Comparison of ENCODE assay signal across 2 cellular contexts in the genomic region with DNA sequence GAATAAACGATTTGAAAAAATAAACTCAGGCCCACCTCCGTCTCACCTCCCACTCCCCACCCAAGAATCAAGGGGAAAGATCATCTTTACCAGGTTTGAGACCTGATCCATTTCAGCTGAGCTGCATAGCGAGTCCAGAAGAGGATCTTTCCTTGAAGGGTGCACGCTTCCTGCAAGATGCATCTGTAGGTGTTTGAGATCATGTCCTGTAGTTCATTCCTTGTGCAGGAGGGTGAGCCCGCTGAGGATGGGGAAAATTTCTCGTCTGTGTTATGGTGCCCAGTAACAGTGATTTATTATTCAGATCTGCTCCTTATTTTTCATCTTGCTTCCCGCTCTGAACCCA.
TF ChIP-seq lines count a peak whose summit lies in the region.

No MANE protein-coding gene starts in this region.

TF ChIP-seq in GM23338, 12 proteins besides CTCF, POLR2A, EP300 and RAD21 (continued from another document):
- TF ChIP-seq, protein P1, sequence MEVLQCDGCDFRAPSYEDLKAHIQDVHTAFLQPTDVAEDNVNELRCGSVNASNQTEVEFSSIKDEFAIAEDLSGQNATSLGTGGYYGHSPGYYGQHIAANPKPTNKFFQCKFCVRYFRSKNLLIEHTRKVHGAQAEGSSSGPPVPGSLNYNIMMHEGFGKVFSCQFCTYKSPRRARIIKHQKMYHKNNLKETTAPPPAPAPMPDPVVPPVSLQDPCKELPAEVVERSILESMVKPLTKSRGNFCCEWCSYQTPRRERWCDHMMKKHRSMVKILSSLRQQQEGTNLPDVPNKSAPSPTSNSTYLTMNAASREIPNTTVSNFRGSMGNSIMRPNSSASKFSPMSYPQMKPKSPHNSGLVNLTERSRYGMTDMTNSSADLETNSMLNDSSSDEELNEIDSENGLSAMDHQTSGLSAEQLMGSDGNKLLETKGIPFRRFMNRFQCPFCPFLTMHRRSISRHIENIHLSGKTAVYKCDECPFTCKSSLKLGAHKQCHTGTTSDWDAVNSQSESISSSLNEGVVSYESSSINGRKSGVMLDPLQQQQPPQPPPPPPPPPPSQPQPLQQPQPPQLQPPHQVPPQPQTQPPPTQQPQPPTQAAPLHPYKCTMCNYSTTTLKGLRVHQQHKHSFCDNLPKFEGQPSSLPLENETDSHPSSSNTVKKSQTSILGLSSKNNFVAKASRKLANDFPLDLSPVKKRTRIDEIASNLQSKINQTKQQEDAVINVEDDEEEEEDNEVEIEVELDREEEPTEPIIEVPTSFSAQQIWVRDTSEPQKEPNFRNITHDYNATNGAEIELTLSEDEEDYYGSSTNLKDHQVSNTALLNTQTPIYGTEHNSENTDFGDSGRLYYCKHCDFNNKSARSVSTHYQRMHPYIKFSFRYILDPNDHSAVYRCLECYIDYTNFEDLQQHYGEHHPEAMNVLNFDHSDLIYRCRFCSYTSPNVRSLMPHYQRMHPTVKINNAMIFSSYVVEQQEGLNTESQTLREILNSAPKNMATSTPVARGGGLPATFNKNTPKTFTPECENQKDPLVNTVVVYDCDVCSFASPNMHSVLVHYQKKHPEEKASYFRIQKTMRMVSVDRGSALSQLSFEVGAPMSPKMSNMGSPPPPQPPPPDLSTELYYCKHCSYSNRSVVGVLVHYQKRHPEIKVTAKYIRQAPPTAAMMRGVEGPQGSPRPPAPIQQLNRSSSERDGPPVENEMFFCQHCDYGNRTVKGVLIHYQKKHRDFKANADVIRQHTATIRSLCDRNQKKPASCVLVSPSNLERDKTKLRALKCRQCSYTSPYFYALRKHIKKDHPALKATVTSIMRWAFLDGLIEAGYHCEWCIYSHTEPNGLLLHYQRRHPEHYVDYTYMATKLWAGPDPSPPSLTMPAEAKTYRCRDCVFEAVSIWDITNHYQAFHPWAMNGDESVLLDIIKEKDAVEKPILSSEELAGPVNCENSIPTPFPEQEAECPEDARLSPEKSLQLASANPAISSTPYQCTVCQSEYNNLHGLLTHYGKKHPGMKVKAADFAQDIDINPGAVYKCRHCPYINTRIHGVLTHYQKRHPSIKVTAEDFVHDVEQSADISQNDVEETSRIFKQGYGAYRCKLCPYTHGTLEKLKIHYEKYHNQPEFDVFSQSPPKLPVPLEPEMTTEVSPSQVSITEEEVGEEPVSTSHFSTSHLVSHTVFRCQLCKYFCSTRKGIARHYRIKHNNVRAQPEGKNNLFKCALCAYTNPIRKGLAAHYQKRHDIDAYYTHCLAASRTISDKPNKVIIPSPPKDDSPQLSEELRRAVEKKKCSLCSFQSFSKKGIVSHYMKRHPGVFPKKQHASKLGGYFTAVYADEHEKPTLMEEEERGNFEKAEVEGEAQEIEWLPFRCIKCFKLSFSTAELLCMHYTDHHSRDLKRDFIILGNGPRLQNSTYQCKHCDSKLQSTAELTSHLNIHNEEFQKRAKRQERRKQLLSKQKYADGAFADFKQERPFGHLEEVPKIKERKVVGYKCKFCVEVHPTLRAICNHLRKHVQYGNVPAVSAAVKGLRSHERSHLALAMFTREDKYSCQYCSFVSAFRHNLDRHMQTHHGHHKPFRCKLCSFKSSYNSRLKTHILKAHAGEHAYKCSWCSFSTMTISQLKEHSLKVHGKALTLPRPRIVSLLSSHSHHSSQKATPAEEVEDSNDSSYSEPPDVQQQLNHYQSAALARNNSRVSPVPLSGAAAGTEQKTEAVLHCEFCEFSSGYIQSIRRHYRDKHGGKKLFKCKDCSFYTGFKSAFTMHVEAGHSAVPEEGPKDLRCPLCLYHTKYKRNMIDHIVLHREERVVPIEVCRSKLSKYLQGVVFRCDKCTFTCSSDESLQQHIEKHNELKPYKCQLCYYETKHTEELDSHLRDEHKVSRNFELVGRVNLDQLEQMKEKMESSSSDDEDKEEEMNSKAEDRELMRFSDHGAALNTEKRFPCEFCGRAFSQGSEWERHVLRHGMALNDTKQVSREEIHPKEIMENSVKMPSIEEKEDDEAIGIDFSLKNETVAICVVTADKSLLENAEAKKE (CRISPR knock-in tag; IDR thresholded peaks at IDR 0.05), result no peak
- TF ChIP-seq, protein P2, sequence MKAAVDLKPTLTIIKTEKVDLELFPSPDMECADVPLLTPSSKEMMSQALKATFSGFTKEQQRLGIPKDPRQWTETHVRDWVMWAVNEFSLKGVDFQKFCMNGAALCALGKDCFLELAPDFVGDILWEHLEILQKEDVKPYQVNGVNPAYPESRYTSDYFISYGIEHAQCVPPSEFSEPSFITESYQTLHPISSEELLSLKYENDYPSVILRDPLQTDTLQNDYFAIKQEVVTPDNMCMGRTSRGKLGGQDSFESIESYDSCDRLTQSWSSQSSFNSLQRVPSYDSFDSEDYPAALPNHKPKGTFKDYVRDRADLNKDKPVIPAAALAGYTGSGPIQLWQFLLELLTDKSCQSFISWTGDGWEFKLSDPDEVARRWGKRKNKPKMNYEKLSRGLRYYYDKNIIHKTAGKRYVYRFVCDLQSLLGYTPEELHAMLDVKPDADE (IDR thresholded peaks at IDR 0.05), result no peak
- no peak for TF ChIP-seq JUNB (IDR thresholded peaks at IDR 0.05; ENCODE audit: unreplicated experiment)
- no peak for TF ChIP-seq NANOG (IDR thresholded peaks at IDR 0.05; ENCODE audit: borderline replicate concordance)
- TF ChIP-seq, protein P3, sequence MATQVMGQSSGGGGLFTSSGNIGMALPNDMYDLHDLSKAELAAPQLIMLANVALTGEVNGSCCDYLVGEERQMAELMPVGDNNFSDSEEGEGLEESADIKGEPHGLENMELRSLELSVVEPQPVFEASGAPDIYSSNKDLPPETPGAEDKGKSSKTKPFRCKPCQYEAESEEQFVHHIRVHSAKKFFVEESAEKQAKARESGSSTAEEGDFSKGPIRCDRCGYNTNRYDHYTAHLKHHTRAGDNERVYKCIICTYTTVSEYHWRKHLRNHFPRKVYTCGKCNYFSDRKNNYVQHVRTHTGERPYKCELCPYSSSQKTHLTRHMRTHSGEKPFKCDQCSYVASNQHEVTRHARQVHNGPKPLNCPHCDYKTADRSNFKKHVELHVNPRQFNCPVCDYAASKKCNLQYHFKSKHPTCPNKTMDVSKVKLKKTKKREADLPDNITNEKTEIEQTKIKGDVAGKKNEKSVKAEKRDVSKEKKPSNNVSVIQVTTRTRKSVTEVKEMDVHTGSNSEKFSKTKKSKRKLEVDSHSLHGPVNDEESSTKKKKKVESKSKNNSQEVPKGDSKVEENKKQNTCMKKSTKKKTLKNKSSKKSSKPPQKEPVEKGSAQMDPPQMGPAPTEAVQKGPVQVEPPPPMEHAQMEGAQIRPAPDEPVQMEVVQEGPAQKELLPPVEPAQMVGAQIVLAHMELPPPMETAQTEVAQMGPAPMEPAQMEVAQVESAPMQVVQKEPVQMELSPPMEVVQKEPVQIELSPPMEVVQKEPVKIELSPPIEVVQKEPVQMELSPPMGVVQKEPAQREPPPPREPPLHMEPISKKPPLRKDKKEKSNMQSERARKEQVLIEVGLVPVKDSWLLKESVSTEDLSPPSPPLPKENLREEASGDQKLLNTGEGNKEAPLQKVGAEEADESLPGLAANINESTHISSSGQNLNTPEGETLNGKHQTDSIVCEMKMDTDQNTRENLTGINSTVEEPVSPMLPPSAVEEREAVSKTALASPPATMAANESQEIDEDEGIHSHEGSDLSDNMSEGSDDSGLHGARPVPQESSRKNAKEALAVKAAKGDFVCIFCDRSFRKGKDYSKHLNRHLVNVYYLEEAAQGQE (IDR thresholded peaks at IDR 0.05; ENCODE audit: unreplicated experiment), result no peak
- TF ChIP-seq EZH2 (IDR thresholded peaks at IDR 0.05; ENCODE audit: low read depth, unreplicated experiment), result no peak
- no peak for TF ChIP-seq CREB1 (CRISPR knock-in tag; IDR thresholded peaks at IDR 0.05; ENCODE audit: low read depth)

TF ChIP-seq in liver, 16 proteins besides CTCF, POLR2A, EP300 and RAD21 (continued from another document):
- TF ChIP-seq, protein P3 (IDR thresholded peaks at IDR 0.05), result no peak
